ENCODE assay signal across 1 cellular context in the genomic region with DNA sequence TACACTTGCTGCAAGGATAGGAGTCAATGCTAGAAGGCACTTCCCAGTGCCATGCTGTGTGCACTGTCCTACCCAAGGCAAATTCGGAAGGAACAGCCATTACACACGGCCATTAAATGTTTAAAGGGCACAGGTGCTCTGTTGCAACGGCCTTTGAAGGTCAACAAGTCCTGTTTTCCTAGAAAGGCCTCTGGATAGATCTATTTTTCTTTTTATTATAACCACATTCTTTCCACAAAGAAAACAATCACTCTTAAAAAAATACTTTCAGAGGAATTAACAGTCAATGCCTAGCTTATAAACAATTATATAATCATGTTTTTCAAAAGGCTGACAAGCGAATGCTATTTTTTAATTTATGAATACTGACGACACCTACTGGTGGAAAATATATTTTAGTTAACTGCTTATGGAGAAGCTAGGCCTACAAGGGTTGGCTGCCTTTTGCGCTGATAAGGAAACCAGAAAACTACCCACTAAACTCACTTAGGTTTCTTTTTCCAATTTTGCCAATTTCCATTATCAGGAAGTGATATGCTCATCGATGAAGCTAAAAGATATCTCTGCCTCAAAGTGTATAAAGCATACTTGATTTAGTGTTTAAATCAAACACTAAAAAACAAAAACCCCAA.
TF ChIP-seq lines count a peak whose summit lies in the region.

No MANE protein-coding gene starts in this region.

TF ChIP-seq in K562, 482 proteins besides CTCF, POLR2A, EP300 and RAD21 (continued from another document):
- TF ChIP-seq PBX2 (CRISPR knock-in tag; IDR thresholded peaks at IDR 0.05; ENCODE audit: low read depth) = no peak
- peak; percentile 30; the same call in 1 of the 2 replicates for TF ChIP-seq PBX2 (tag; conservative IDR thresholded peaks at IDR 0.05; ENCODE audit: low read depth)
- TF ChIP-seq FIP1L1 (IDR thresholded peaks at IDR 0.05; ENCODE audit: low read depth, low read length, poor library complexity, severe bottlenecking) = no peak
- TF ChIP-seq ZZZ3 (IDR thresholded peaks at IDR 0.05) = no peak
- TF ChIP-seq HDAC2 (IDR thresholded peaks at IDR 0.05) = no peak
- no peak for TF ChIP-seq POLR2H (tag; IDR thresholded peaks at IDR 0.05; ENCODE audit: low read depth)
- TF ChIP-seq MEIS2 (IDR thresholded peaks at IDR 0.05; ENCODE audit: partially characterized antibody) = peak; percentile 16
- TF ChIP-seq PHF21A (IDR thresholded peaks at IDR 0.05; ENCODE audit: borderline replicate concordance, low read depth) = no peak
- no peak for TF ChIP-seq TAF7 (tag; IDR thresholded peaks at IDR 0.05)
TF ChIP-seq in K562: peak in this region for 2.
